ENCODE assay signal across 1 cellular context in genomic region chr12:116068853-116069252, GRCh38.
TF ChIP-seq lines count a peak whose summit lies in the region.

No MANE protein-coding gene starts in this region.

TF ChIP-seq in WTC11, 78 proteins besides CTCF, POLR2A, EP300 and RAD21 (continued from another document):
- TF ChIP-seq ARID4B (CRISPR knock-in tag; IDR thresholded peaks at IDR 0.05; ENCODE audit: borderline replicate concordance) (no peak), NR3C1 (CRISPR knock-in tag; conservative IDR thresholded peaks at IDR 0.05; ENCODE audit: low read depth) (no peak), MAX (CRISPR knock-in tag; IDR thresholded peaks at IDR 0.05) (no peak), HMGXB4 (CRISPR knock-in tag; IDR thresholded peaks at IDR 0.05) (no peak), E2F1 (CRISPR knock-in tag; IDR thresholded peaks at IDR 0.05) (no peak), JUN (CRISPR knock-in tag; IDR thresholded peaks at IDR 0.05) (no peak), GABPB1 (CRISPR knock-in tag; IDR thresholded peaks at IDR 0.05) (no peak), ETV6 (CRISPR knock-in tag; IDR thresholded peaks at IDR 0.05) (no peak), OVOL2 (CRISPR knock-in tag; IDR thresholded peaks at IDR 0.05; ENCODE audit: borderline replicate concordance) (no peak), CDX4 (CRISPR knock-in tag; IDR thresholded peaks at IDR 0.05; ENCODE audit: borderline replicate concordance) (no peak), ZNF263 (CRISPR knock-in tag; IDR thresholded peaks at IDR 0.05; ENCODE audit: low read depth) (no peak), GRHL2 (CRISPR knock-in tag; IDR thresholded peaks at IDR 0.05; ENCODE audit: insufficient replicate concordance, severe bottlenecking) (no peak)
